ENCODE assay signal across 27 cellular contexts in the genomic region with DNA sequence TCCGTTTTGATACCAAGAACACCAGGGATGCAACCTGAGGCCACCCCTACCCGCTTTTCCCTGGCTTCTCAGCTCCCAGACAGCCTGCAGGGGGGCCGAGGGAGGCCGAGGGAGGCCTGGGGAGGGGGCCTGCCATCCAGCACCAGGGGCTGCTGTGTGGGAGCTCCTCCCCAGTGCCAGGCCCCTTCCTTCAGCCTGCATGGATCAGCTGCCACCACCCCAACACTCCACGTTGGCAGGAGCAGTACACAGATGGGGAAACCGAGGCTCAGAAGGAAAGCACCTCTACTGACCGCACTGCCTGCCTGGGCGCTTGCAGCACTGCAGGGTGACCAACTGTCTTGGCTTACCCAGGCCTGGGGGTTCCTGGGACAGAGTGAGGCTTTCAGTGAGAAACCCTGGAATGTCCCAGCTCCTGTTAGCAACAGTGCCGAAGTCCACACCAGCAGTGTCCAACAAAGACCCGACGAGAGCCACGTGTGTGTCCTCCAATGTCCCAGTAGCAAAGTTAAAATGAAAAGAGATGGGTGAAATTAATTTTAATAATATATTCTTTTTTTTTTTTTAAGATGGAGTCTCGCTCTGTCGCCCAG. TPM values are rescaled to one million over a fixed set of nuclear protein-coding genes. Genes with fewer than 3 reads are reported as not detected.
A peak's percentile ranks its signal among the peaks of the same experiment; 100 is the strongest.
DNase-seq lines count a peak whose midpoint lies in the region; ATAC-seq and TF ChIP-seq lines count a peak whose summit lies in the region.
"Had no signal": no experiment of that assay in that cellular context is flagged by ENCODE, and none has a peak within 500 bp of the region (broad histone marks: within the 10 kb centered on the region; RNA-seq: fewer than 3 reads in every experiment).

No MANE protein-coding gene starts in this region.

- H3K4me1 ChIP-seq in heart right ventricle (peaks cover 2 to 16% (median 5%) of the 10 kb centered on the region in 9 donors), liver (ENCODE audit: control insufficient read depth in 4 of 4, insufficient read depth in 4 of 4, low read length in 3 of 4) (peaks cover 20 to 67% (median 62%) of the 10 kb centered on the region in 4 donors), neuronal stem cell (ENCODE audit: control insufficient read depth in 2 of 2, insufficient read depth in 1 of 2, low read depth in 1 of 2, low read length in 2 of 2) (peaks cover 0 to 5% of the 10 kb centered on the region in 2 donors)
- H3K4me1 ChIP-seq: BE2C had no signal

- H3K27ac ChIP-seq in heart right ventricle: no peak overlapping the region
- peak overlapping the region; percentile 90 to 93 for H3K27ac ChIP-seq in liver (ENCODE audit: low read depth in 1 of 2, low read length in 2 of 2)
- H3K27ac ChIP-seq in neuronal stem cell (replicated peaks; ENCODE audit: low read length): no peak overlapping the region
- H3K27ac ChIP-seq: 22Rv1, BLaER1 had no signal

- no peak overlapping the region for H4K91ac ChIP-seq in neuronal stem cell (ENCODE audit: low read depth, low read length, poor library complexity)

- H2BK12ac ChIP-seq in neuronal stem cell (ENCODE audit: low read length): no peak overlapping the region

- no peak overlapping the region for H2AFZ ChIP-seq in neuronal stem cell (ENCODE audit: low read length)

- H2BK5ac ChIP-seq in neuronal stem cell (ENCODE audit: low read length): peak overlapping the region; percentile 82

- H3K36me3 ChIP-seq in heart right ventricle (no peaks in the 10 kb centered on the region), liver (ENCODE audit: control insufficient read depth in 4 of 4, insufficient read depth in 3 of 4, low read depth in 1 of 4, low read length in 3 of 4) (no peaks in the 10 kb centered on the region), neuronal stem cell (replicated peaks in 1 of 2; ENCODE audit: control insufficient read depth in 2 of 2, insufficient read depth in 2 of 2, low read length in 2 of 2) (no peaks in the 10 kb centered on the region)
- H3K36me3 ChIP-seq: BE2C, BLaER1 had no signal

- TF ChIP-seq RAD21 in liver (IDR thresholded peaks at IDR 0.05): no peak

- H3K9ac ChIP-seq in liver (ENCODE audit: low read depth in 1 of 2, low read length in 2 of 2) (peak overlapping the region in 1 of 2 donors; percentile 32), neuronal stem cell (ENCODE audit: low read depth, low read length, poor library complexity) (peak overlapping the region; percentile 21)
- H3K9ac ChIP-seq: BLaER1 had no signal

- DNase-seq in left ventricle myocardium superior (peak; percentile 10), heart right ventricle (no peak), left lobe of liver (ENCODE audit: low spot score) (peak; percentile 85), neuronal stem cell (ENCODE audit: low spot score) (no peak), head of caudate nucleus (no peak), NCI-H2227 (lab: John Stamatoyannopoulos, UW; ENCODE audit: unreplicated experiment) (no peak), MV-4-11 (lab: John Stamatoyannopoulos, UW) (no peak)
- DNase-seq: ACHN; BE2C; C1 segment of cervical spinal cord; CD4-positive, alpha-beta memory T cell; CD4-positive, CD25-positive, alpha-beta regulatory T cell; CD8-positive, alpha-beta memory T cell; COR-L47; DMS 273 treated with DMSO at 0.1 percent for 48 hours; DMS153; DMS53; DMS79; DND-41; EL; GDM1 had no signal

- H3K14ac ChIP-seq in neuronal stem cell (ENCODE audit: low read length): peak overlapping the region; percentile 56

- no peak overlapping the region for H3K4me3 ChIP-seq in heart right ventricle
- no peak overlapping the region for H3K4me3 ChIP-seq in liver (ENCODE audit: low read depth in 1 of 3, low read length in 3 of 3)
- H3K4me3 ChIP-seq in neuronal stem cell (ENCODE audit: low read length in 2 of 2): no peak overlapping the region
- H3K4me3 ChIP-seq: A549, BLaER1, GM12878 had no signal

- intact Hi-C loops in left ventricle myocardium superior (cut with micrococcal nuclease) (no loop called here), heart right ventricle (cut with DNase I) (no loop called here), head of caudate nucleus (cut with DNase I) (no loop called here)

- H3K9me3 ChIP-seq in heart right ventricle (no peaks in the 10 kb centered on the region), liver (ENCODE audit: control insufficient read depth in 4 of 4, low read length in 3 of 4) (no peaks in the 10 kb centered on the region), neuronal stem cell (replicated peaks in 1 of 2; ENCODE audit: control insufficient read depth in 2 of 2, insufficient read depth in 1 of 2, low read depth in 1 of 2, low read length in 2 of 2) (no peaks in the 10 kb centered on the region)
- H3K9me3 ChIP-seq: A549, BE2C, BLaER1 had no signal

- H3K27me3 ChIP-seq in heart right ventricle (no peaks in the 10 kb centered on the region), liver (ENCODE audit: control insufficient read depth in 4 of 4, insufficient read depth in 4 of 4, low read length in 3 of 4) (no peaks in the 10 kb centered on the region), neuronal stem cell (ENCODE audit: control insufficient read depth in 3 of 3, insufficient read depth in 3 of 3, low read depth in 1 of 3, low read length in 3 of 3) (peaks cover 0 to 2% (median 0%) of the 10 kb centered on the region in 3 experiments)
- H3K27me3 ChIP-seq: BE2C had no signal

- no peak overlapping the region for H4K8ac ChIP-seq in neuronal stem cell (ENCODE audit: low read depth, low read length)

- no peak for TF ChIP-seq CTCF in heart right ventricle (IDR thresholded peaks at IDR 0.05)
- TF ChIP-seq CTCF in liver (IDR thresholded peaks at IDR 0.05; ENCODE audit: low read depth, low read length, missing input control): no peak

- 91 to 93% methylated on average over 14 of the region's 14 CpGs for WGBS in heart right ventricle, 2 donors
- WGBS in liver: 47% methylated on average over 14 of the region's 14 CpGs
- WGBS in neuronal stem cell (ENCODE audit: extremely low coverage in 2 of 2, insufficient read length in 2 of 2, insufficient replicate concordance in 1 of 2), 2 donors: no CpG with 5 or more reads among the region's 14 CpGs

- ATAC-seq in left ventricle myocardium superior: no peak
- no peak for ATAC-seq in heart right ventricle
- ATAC-seq in left lobe of liver: peak; percentile 56
- ATAC-seq: A549, GM12878 had no signal

- peaks cover 2% of the 10 kb centered on the region for H3K79me1 ChIP-seq in neuronal stem cell (ENCODE audit: low read depth, low read length)

- no peak overlapping the region for H2BK120ac ChIP-seq in neuronal stem cell (ENCODE audit: low read depth, low read length)

- peak overlapping the region; percentile 57 for H3K18ac ChIP-seq in neuronal stem cell (ENCODE audit: low read length)

- H3K23ac ChIP-seq in neuronal stem cell (ENCODE audit: low read depth, low read length, poor library complexity): peak overlapping the region; percentile 73

- H3K4ac ChIP-seq in neuronal stem cell (ENCODE audit: low read length): no peak overlapping the region

- H2BK15ac ChIP-seq in neuronal stem cell (ENCODE audit: low read length): no peak overlapping the region

- H2AK5ac ChIP-seq in neuronal stem cell (ENCODE audit: low read depth, low read length): no peak overlapping the region

- no peak overlapping the region for H3K4me2 ChIP-seq in neuronal stem cell (ENCODE audit: insufficient read depth, low read length, poor library complexity, severe bottlenecking)
- H3K4me2 ChIP-seq: A549, BLaER1 had no signal

TF ChIP-seq in liver, 16 proteins besides CTCF, POLR2A, EP300 and RAD21 (continues in another document):
- TF ChIP-seq JUND (IDR thresholded peaks at IDR 0.05): peak; percentile 26 to 28
- TF ChIP-seq SP1 (IDR thresholded peaks at IDR 0.05): peak; percentile 81
- TF ChIP-seq RXRA (IDR thresholded peaks at IDR 0.05): peak; percentile 57 to 72
- no peak for TF ChIP-seq FOXA1 (IDR thresholded peaks at IDR 0.05)
- peak; percentile 32 for TF ChIP-seq TAF1 (conservative IDR thresholded peaks at IDR 0.05)
- TF ChIP-seq ZBTB33 (IDR thresholded peaks at IDR 0.05): peak; percentile 33
- no peak for TF ChIP-seq FOXA2 (IDR thresholded peaks at IDR 0.05)
- TF ChIP-seq HNF4G (IDR thresholded peaks at IDR 0.05): peak; percentile 71
- no peak for TF ChIP-seq NR2F2 (IDR thresholded peaks at IDR 0.05)

RNA-seq across cellular contexts. Expression of gene OSGIN1, which starts 5.3 kb away (rescaled TPM):
- total RNA-seq in left ventricle myocardium superior (4.7 TPM), heart right ventricle (10 to 100 TPM in 1 of 10 donors, 1 to 10 TPM in 9; 3.2 to 14.5 (median 5.3) TPM), left lobe of liver (89.4 TPM), liver (10 to 100 TPM in 1 of 2 donors, 1 to 10 TPM in 1; 7.1 to 47.2 TPM)
- polyA plus RNA-seq in heart right ventricle (10 to 100 TPM in 1 of 2 donors, 1 to 10 TPM in 1; 5.6 to 10.5 TPM), liver (10 to 100 TPM; 73.6 to 90.4 TPM)
- polyA plus RNA-seq in neuronal stem cell (2013, experiment 1 of 2): 0.20 TPM
- 0.25 TPM for polyA plus RNA-seq in neuronal stem cell (2013, experiment 2 of 2)

RNA-seq across cellular contexts. Expression of gene NECAB2, which starts 20.3 kb away (rescaled TPM):
- 0.84 TPM for total RNA-seq in left ventricle myocardium superior
- 1 to 10 TPM in 4 of 10 donors, under 1 TPM in 6; 0.32 to 1.1 (median 0.90) TPM for total RNA-seq in heart right ventricle
- polyA plus RNA-seq in heart right ventricle: 1 to 10 TPM; 1.9 to 3.2 TPM
- total RNA-seq in left lobe of liver: 12.9 TPM
- 1 to 10 TPM in 1 of 2 donors, not detected in 1; 2.7 TPM for total RNA-seq in liver
- polyA plus RNA-seq in liver: 1 to 10 TPM; 2.9 to 3.8 TPM
- polyA plus RNA-seq in neuronal stem cell (2013, experiment 1 of 2): 23.1 TPM
- polyA plus RNA-seq in neuronal stem cell (2013, experiment 2 of 2): 20.8 TPM
- total RNA-seq: CD4-positive, alpha-beta memory T cell; CD4-positive, CD25-positive, alpha-beta regulatory T cell; CD8-positive, alpha-beta memory T cell; Daoy; GM12878 had no signal
- polyA plus RNA-seq: CD4-positive, alpha-beta memory T cell; CD4-positive, CD25-positive, alpha-beta regulatory T cell; CD8-positive, alpha-beta memory T cell; GM12878 had no signal

RNA-seq across cellular contexts. Expression of gene MLYCD, which starts 48.8 kb away (rescaled TPM):
- 49.0 TPM for total RNA-seq in left ventricle myocardium superior
- 10 to 100 TPM; 23.6 to 58.0 (median 43.8) TPM for total RNA-seq in heart right ventricle
- 10 to 100 TPM; 13.5 to 25.1 TPM for polyA plus RNA-seq in heart right ventricle
- total RNA-seq in left lobe of liver: 17.1 TPM
- 10 to 100 TPM in 1 of 2 donors, 1 to 10 TPM in 1; 3.7 to 24.4 TPM for total RNA-seq in liver
- 1 to 10 TPM; 7.1 to 7.8 TPM for polyA plus RNA-seq in liver
- 1.1 TPM for polyA plus RNA-seq in neuronal stem cell (2013, experiment 1 of 2)
- 1.2 TPM for polyA plus RNA-seq in neuronal stem cell (2013, experiment 2 of 2)

Comparison
In these comparisons a context has a peak if more than half of its experiments do, and no peak if none do; other contexts are left out.
1. DNase-seq: peak in left ventricle myocardium superior (single experiment) and left lobe of liver (single experiment); none in heart right ventricle (0 of 2), neuronal stem cell (single experiment), head of caudate nucleus (0 of 42), NCI-H2227 (single experiment) and MV-4-11 (single experiment).
2. H3K27ac ChIP-seq: peak in liver (2 of 2); none in heart right ventricle (0 of 10) and neuronal stem cell (single experiment).